Comparison of ENCODE assay signal across 8 cellular contexts in genomic region chr3:3015472-3016089, GRCh38.
DNase-seq lines count a peak whose midpoint lies in the region; ATAC-seq and TF ChIP-seq lines count a peak whose summit lies in the region.

No MANE protein-coding gene starts in this region.

- no peaks in the 10 kb centered on the region for H3K27me3 ChIP-seq in parathyroid adenoma (ENCODE audit: control insufficient read depth, insufficient read depth, low read length)

- H3K9me3 ChIP-seq in parathyroid adenoma (ENCODE audit: control insufficient read depth, low read length), result no peaks in the 10 kb centered on the region

- peak; percentile 5 for DNase-seq in NCI-H2171 treated with DMSO at 0.1 percent for 48 hours (lab: John Stamatoyannopoulos, UW)
- no peak for DNase-seq in NCI-H2171 (lab: John Stamatoyannopoulos, UW)
- peak; percentile 69 for DNase-seq in NCI-H69 (lab: John Stamatoyannopoulos, UW)
- peak; percentile 17 for DNase-seq in epithelial cell of esophagus (ENCODE audit: low read depth)
- no peak for DNase-seq in stimulated activated CD4-positive, alpha-beta T cell treated with anti-CD3 and anti-CD28 coated beads, Interleukin-2, amount 100 ng/mL, for 24 hours

- no peak overlapping the region for H3K4me3 ChIP-seq in epithelial cell of esophagus (ENCODE audit: low read length)
- H3K4me3 ChIP-seq in parathyroid adenoma (ENCODE audit: low read depth, low read length), result no peak overlapping the region

- ATAC-seq in HG03045 (IDR thresholded peaks at IDR 0.05; ENCODE audit: unreplicated experiment), result peak; percentile 68
- no peak for ATAC-seq in GM19397 (IDR thresholded peaks at IDR 0.05; ENCODE audit: unreplicated experiment)

- H3K36me3 ChIP-seq in parathyroid adenoma (ENCODE audit: control insufficient read depth, insufficient read depth, low read length), result no peaks in the 10 kb centered on the region

- peak overlapping the region; percentile 34 for H3K4me2 ChIP-seq in parathyroid adenoma (ENCODE audit: low read length)

- H3K4me1 ChIP-seq in parathyroid adenoma, result peaks cover 52% of the 10 kb centered on the region

- H3K9ac ChIP-seq in parathyroid adenoma, result no peak overlapping the region

- no peaks in the 10 kb centered on the region for H3K79me2 ChIP-seq in parathyroid adenoma

- TF ChIP-seq CTCF in epithelial cell of esophagus (IDR thresholded peaks at IDR 0.05; ENCODE audit: insufficient read depth, low read depth, low read length, missing control alignments) (peak; percentile 23), parathyroid adenoma (IDR thresholded peaks at IDR 0.05) (peak; percentile 82)

- peak overlapping the region; percentile 60 for H2AFZ ChIP-seq in parathyroid adenoma

- peak overlapping the region; percentile 85 for H3K27ac ChIP-seq in parathyroid adenoma

Comparison
In these comparisons a context has a peak if more than half of its experiments do, and no peak if none do; other contexts are left out.
1. DNase-seq: peak in NCI-H2171 treated with DMSO at 0.1 percent for 48 hours (single experiment), NCI-H69 (single experiment) and epithelial cell of esophagus (single experiment); none in NCI-H2171 (single experiment) and stimulated activated CD4-positive, alpha-beta T cell treated with anti-CD3 and anti-CD28 coated beads, Interleukin-2, amount 100 ng/mL, for 24 hours (0 of 2).